ENCODE assay signal across 22 cellular contexts in the genomic region with DNA sequence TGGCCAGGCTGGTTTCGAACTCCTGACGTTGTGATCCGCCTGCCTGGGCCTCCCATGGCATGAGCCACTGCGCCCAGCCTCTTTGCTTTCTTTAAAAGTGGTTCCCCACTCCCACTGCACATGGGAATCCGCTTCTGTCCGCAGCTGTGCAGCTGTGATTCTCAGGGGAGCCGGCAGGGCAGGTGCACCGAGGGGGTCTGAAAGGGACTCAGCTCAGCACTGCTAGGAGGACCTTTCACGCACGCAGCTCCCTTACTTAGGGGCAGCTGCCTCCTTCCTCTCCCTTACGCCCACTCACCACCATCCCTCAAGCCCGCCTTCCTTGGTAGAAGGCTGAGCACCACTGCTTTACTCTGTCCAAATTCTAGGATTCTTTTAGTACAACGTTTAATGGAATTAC. TPM values are rescaled to one million over a fixed set of nuclear protein-coding genes. Genes with fewer than 3 reads are reported as not detected.
A peak's percentile ranks its signal among the peaks of the same experiment; 100 is the strongest.
DNase-seq lines count a peak whose midpoint lies in the region; ATAC-seq, FAIRE-seq and TF ChIP-seq lines count a peak whose summit lies in the region.
"Had no signal": no experiment of that assay in that cellular context is flagged by ENCODE, and none has a peak within 500 bp of the region (broad histone marks: within the 10 kb centered on the region; RNA-seq: fewer than 3 reads in every experiment).

No MANE protein-coding gene starts in this region.

- no peak for DNase-seq in GM12892 (ENCODE audit: insufficient read length)
- DNase-seq in Karpas-422: no peak
- no peak for DNase-seq in ascending aorta (ENCODE audit: low spot score in 2 of 2)
- no peak for DNase-seq in NCI-H1092 treated with DMSO at 0.1 percent for 48 hours (lab: John Stamatoyannopoulos, UW)
- DNase-seq: CD8-positive, alpha-beta memory T cell; GM23248; KG1; NCI-H1048; NCI-H146; NCI-H226; NCI-H524 treated with DMSO at 0.1 percent for 48 hours; SHP77; SK-N-SH; T-helper 1 cell had no signal

- no peaks in the 10 kb centered on the region for H3K9me3 ChIP-seq in Karpas-422 (ENCODE audit: low read length)
- no peaks in the 10 kb centered on the region for H3K9me3 ChIP-seq in ascending aorta
- H3K9me3 ChIP-seq: SK-N-SH had no signal

- peak overlapping the region; percentile 63 for H3K27ac ChIP-seq in Karpas-422 (ENCODE audit: low read length)
- no peak overlapping the region for H3K27ac ChIP-seq in ascending aorta
- H3K27ac ChIP-seq: BLaER1, GM23248 had no signal

- no peaks in the 10 kb centered on the region for H3K9me2 ChIP-seq in Karpas-422 (replicated peaks; ENCODE audit: insufficient read depth, low read length)
- H3K9me2 ChIP-seq: SK-N-SH had no signal

- H3K27me3 Mint-ChIP-seq in nephron (ENCODE audit: low read depth): peaks cover 8% of the 10 kb centered on the region

- H3K9ac ChIP-seq in Karpas-422 (ENCODE audit: low read length): peak overlapping the region; percentile 28; the same call in 1 of the 2 replicates
- H3K9ac ChIP-seq: BLaER1, GM23248, SK-N-SH had no signal

- peak; percentile 43 for ATAC-seq in HG02571 (IDR thresholded peaks at IDR 0.05; ENCODE audit: unreplicated experiment)
- ATAC-seq in HG02623 (IDR thresholded peaks at IDR 0.05; ENCODE audit: unreplicated experiment): no peak
- ATAC-seq in GM18868 (IDR thresholded peaks at IDR 0.05; ENCODE audit: unreplicated experiment): no peak

- no peak for TF ChIP-seq CTCF in nephron (IDR thresholded peaks at IDR 0.05; ENCODE audit: unreplicated experiment in 3 of 3)
- no peak for TF ChIP-seq CTCF in ascending aorta (IDR thresholded peaks at IDR 0.05)

- intact Hi-C loops in ascending aorta (cut with DNase I): no loop called here

- no peaks in the 10 kb centered on the region for H3K79me2 ChIP-seq in Karpas-422 (ENCODE audit: low read length)

- no peaks in the 10 kb centered on the region for H3K9me3 Mint-ChIP-seq in nephron
- H3K9me3 Mint-ChIP-seq: CD8-positive, alpha-beta memory T cell had no signal

- no peak overlapping the region for H3K4me3 Mint-ChIP-seq in nephron
- H3K4me3 Mint-ChIP-seq: CD8-positive, alpha-beta memory T cell had no signal

- peaks cover 29% of the 10 kb centered on the region for H3K36me3 Mint-ChIP-seq in nephron (ENCODE audit: low read depth)
- H3K36me3 Mint-ChIP-seq: CD8-positive, alpha-beta memory T cell had no signal

- H3K36me3 ChIP-seq in Karpas-422 (ENCODE audit: insufficient read depth, low read length): no peaks in the 10 kb centered on the region
- H3K36me3 ChIP-seq in ascending aorta: no peaks in the 10 kb centered on the region
- H3K36me3 ChIP-seq: BLaER1 had no signal

- no peak for TF ChIP-seq POLR2A in GM12892 (IDR thresholded peaks at IDR 0.05; ENCODE audit: low read depth, low read length)

- H2AFZ ChIP-seq in Karpas-422 (ENCODE audit: low read length): no peak overlapping the region
- H2AFZ ChIP-seq: GM23248 had no signal

- H3K27ac Mint-ChIP-seq in nephron: peak overlapping the region; percentile 45 to 82 (median 80)
- H3K27ac Mint-ChIP-seq: CD8-positive, alpha-beta memory T cell had no signal

- H4K20me1 ChIP-seq in Karpas-422 (ENCODE audit: insufficient read depth, low read depth, low read length): no peaks in the 10 kb centered on the region
- H4K20me1 ChIP-seq: BLaER1 had no signal

- H3K4me3 ChIP-seq in Karpas-422 (ENCODE audit: low read length): peak overlapping the region; percentile 0; the same call in 1 of the 2 replicates
- H3K4me3 ChIP-seq in ascending aorta: no peak overlapping the region
- H3K4me3 ChIP-seq: BLaER1, GM23248 had no signal

- peak overlapping the region; percentile 64 for H3K4me2 ChIP-seq in Karpas-422 (ENCODE audit: low read depth, low read length, poor library complexity, severe bottlenecking)
- H3K4me2 ChIP-seq: BLaER1, SK-N-SH had no signal

- peak; percentile 27 for FAIRE-seq in GM12892 (lab: Jason Lieb, UNC)
- FAIRE-seq: A204.1 had no signal

- peaks cover 3% of the 10 kb centered on the region for H3K4me1 Mint-ChIP-seq in nephron

- no peaks in the 10 kb centered on the region for H3K27me3 ChIP-seq in Karpas-422 (ENCODE audit: low read length)
- no peaks in the 10 kb centered on the region for H3K27me3 ChIP-seq in ascending aorta

- H3K4me1 ChIP-seq in Karpas-422 (ENCODE audit: low read length) (peaks cover 49% of the 10 kb centered on the region), ascending aorta (peaks cover under 1 to 4% of the 10 kb centered on the region in 2 donors)
- H3K4me1 ChIP-seq: BLaER1 had no signal

RNA-seq across cellular contexts. Expression of gene CYP4V2, which starts 40.4 kb away (rescaled TPM):
- 2.9 TPM for polyA plus RNA-seq in GM12892 (2012; ENCODE audit: missing spikeins)
- 45.7 and 61.3 TPM in 2 replicates for total RNA-seq in Karpas-422 (2014; rRNA removed; shearing (Covaris generic); ENCODE audit: low replicate concordance)
- total RNA-seq in ascending aorta: 14.3 TPM

RNA-seq across cellular contexts. Expression of gene FAM149A, which starts 46.4 kb away (rescaled TPM):
- 2.2 TPM for polyA plus RNA-seq in GM12892 (2012; ENCODE audit: missing spikeins)
- total RNA-seq in Karpas-422 (2014; rRNA removed; shearing (Covaris generic); ENCODE audit: low replicate concordance): 1.9 and 2.8 TPM in 2 replicates
- total RNA-seq in ascending aorta: 13.9 TPM
- total RNA-seq: M059J, OCI-LY7 had no signal
